ENCODE assay signal across 19 cellular contexts in the genomic region with DNA sequence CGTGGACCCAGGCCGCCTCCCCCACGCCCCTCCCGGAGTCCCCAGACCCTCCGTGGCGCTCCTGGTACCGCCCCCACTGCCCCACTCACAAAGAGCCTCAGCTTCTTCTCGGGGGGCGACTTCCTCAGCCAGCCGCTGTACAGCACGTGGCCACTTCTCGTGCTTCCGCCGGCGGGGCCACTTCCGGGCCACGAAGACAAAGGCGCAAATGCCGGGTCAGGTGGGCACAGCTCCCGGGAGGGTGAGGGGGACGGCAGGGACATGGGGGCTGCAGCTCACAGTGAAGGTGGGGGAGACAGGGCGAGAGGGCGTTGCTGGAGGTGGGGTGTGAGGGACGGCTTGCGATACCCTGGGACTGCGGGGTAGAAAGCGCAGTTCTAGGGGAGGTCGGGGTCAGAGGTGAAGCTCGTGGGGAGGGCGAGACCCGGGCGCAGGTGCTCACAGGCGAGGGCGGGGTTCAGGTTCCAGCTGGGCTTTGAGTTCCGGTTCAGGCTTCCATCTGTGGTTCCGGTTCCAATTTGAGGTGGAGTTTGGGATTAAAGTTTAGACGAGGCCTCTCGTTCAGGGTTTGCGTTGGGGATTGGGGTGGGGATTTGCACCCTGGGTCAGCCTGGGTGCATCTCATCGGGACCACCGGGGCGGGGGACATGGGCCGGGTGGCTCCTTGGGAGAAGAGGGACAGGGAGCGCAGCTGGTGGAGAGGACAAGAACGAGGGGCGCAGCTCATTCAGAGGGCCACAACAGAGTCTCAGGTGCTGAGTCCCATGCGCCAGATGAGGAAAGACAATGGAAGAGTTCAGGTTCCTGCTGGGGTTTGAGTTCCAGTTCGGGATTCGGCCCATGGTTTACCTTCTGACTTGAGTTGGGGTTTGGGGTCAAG. TPM values are rescaled to one million over a fixed set of nuclear protein-coding genes. Genes with fewer than 3 reads are reported as not detected.
DNase-seq lines count a peak whose midpoint lies in the region; ATAC-seq, FAIRE-seq and TF ChIP-seq lines count a peak whose summit lies in the region.
"Had no signal": no experiment of that assay in that cellular context is flagged by ENCODE, and none has a peak within 500 bp of the region (broad histone marks: within the 10 kb centered on the region; RNA-seq: fewer than 3 reads in every experiment).

A gene with protein sequence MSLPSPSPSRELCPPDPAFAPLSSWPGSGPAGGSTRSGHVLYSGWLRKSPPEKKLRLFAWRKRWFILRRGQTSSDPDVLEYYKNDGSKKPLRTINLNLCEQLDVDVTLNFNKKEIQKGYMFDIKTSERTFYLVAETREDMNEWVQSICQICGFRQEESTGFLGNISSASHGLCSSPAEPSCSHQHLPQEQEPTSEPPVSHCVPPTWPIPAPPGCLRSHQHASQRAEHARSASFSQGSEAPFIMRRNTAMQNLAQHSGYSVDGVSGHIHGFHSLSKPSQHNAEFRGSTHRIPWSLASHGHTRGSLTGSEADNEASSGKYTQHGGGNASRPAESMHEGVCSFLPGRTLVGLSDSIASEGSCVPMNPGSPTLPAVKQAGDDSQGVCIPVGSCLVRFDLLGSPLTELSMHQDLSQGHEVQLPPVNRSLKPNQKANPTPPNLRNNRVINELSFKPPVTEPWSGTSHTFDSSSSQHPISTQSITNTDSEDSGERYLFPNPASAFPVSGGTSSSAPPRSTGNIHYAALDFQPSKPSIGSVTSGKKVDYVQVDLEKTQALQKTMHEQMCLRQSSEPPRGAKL (minus strand): TSS at position 371 of the 880 bp plus-strand sequence. CDS start 108 bp downstream, at position 263.

- no peaks in the 10 kb centered on the region for H3K36me3 ChIP-seq in K562 (ENCODE audit: control insufficient read depth, insufficient read depth, low read length)
- H3K36me3 ChIP-seq in iPS-20b (ENCODE audit: insufficient read depth, low read depth, low read length): no peaks in the 10 kb centered on the region
- H3K36me3 ChIP-seq in heart right ventricle: no peaks in the 10 kb centered on the region
- H3K36me3 ChIP-seq: BLaER1 treated with 17β-estradiol and CSF1 and Interleukin-3, amounts not matched to agents 10 nM and 100 nM; SJCRH30 had no signal

- FAIRE-seq in K562 (lab: Jason Lieb, UNC): no peak
- FAIRE-seq: A204.1, G401.6 had no signal

- in situ Hi-C loops in K562 (cut with MboI): no loop called here

- TF ChIP-seq POLR2A in K562 (conservative IDR thresholded peaks at IDR 0.05): no peak

- H3K79me2 ChIP-seq in K562 (ENCODE audit: control insufficient read depth, insufficient read depth, low read length): no peaks in the 10 kb centered on the region

- TF ChIP-seq CTCF in K562 (IDR thresholded peaks at IDR 0.05 in 2 of 3, conservative IDR thresholded peaks at IDR 0.05 in 1 of 3; ENCODE audit: insufficient read depth in 2 of 3, low read depth in 1 of 3, low read length in 3 of 3): no peak
- no peak for TF ChIP-seq CTCF in heart right ventricle (IDR thresholded peaks at IDR 0.05)
- TF ChIP-seq CTCF in foreskin keratinocyte (conservative IDR thresholded peaks at IDR 0.05): no peak

- H3K4me3 Mint-ChIP-seq in stimulated activated naive CD8-positive, alpha-beta T cell treated with anti-CD3 and anti-CD28 coated beads, Interleukin-15, amount 100 ng/mL, for 72 hours: peak within 1 kb of the TSS in 1 of 2 donors; percentile 32
- H3K4me3 Mint-ChIP-seq: CD8-positive, alpha-beta memory T cell had no signal

- peak within 1 kb of the TSS; percentile 68 for H2AFZ ChIP-seq in K562 (ENCODE audit: low read depth, low read length)

- peak within 1 kb of the TSS in 1 of 2 donors; percentile 42 for H3K27ac Mint-ChIP-seq in stimulated activated naive CD8-positive, alpha-beta T cell treated with anti-CD3 and anti-CD28 coated beads, Interleukin-15, amount 100 ng/mL, for 72 hours
- H3K27ac Mint-ChIP-seq: CD8-positive, alpha-beta memory T cell had no signal

- H3K9me3 Mint-ChIP-seq in stimulated activated naive CD8-positive, alpha-beta T cell treated with anti-CD3 and anti-CD28 coated beads, Interleukin-15, amount 100 ng/mL, for 72 hours: peaks cover 25 to 28% of the 10 kb centered on the region in 2 donors

- H3K9me3 ChIP-seq in K562 (replicated peaks; ENCODE audit: control insufficient read depth, insufficient read depth, low read depth, low read length) (no peaks in the 10 kb centered on the region), iPS-20b (ENCODE audit: insufficient read depth, low read depth, low read length) (no peaks in the 10 kb centered on the region; the same call in 1 of the 2 replicates), heart right ventricle (peaks cover 0 to 18% (median 0%) of the 10 kb centered on the region in 11 donors)
- H3K9me3 ChIP-seq: SJCRH30 had no signal

- CTCF ChIA-PET in K562 (lab: Yijun Ruan, JAX; ENCODE audit: low intra/inter-chr PET ratio): no interaction called here

- intact Hi-C loops in K562 (cut with micrococcal nuclease) (no loop called here), heart right ventricle (cut with DNase I) (no loop called here)

- no peaks in the 10 kb centered on the region for H4K20me1 ChIP-seq in K562 (replicated peaks; ENCODE audit: control insufficient read depth, insufficient read depth, low read length)
- H4K20me1 ChIP-seq: BLaER1 treated with 17β-estradiol and CSF1 and Interleukin-3, amounts not matched to agents 10 nM and 100 nM had no signal

- no peak for TF ChIP-seq EP300 in K562 (IDR thresholded peaks at IDR 0.05; ENCODE audit: low read length)

- POLR2A ChIA-PET in K562 (lab: Yijun Ruan, JAX): no interaction called here

- no peak within 1 kb of the TSS; the same call in 1 of the 2 replicates for H3K4me2 ChIP-seq in K562 (ENCODE audit: insufficient read depth, low read length)
- H3K4me2 ChIP-seq: BLaER1 treated with 17β-estradiol and CSF1 and Interleukin-3, amounts not matched to agents 10 nM and 100 nM had no signal

- DNase-seq in stimulated activated naive CD8-positive, alpha-beta T cell treated with anti-CD3 and anti-CD28 coated beads, Interleukin-15, amount 100 ng/mL, for 72 hours: no peak
- DNase-seq in stimulated activated naive CD8-positive, alpha-beta T cell treated with anti-CD3 and anti-CD28 coated beads, Interleukin-15, Interleukin-2, amounts not matched to agents 100 U/mL and 50 U/mL, for 24 hours: no peak
- DNase-seq in K562 (ENCODE audit: extremely low read depth in 1 of 4, low spot score in 3 of 4) (no peak), heart right ventricle (no peak), cerebellar nuclear complex (lab: John Stamatoyannopoulos, UW) (no peak), foreskin keratinocyte (no peak)
- no peak for DNase-seq in activated CD4-positive, CD25-positive, alpha-beta regulatory T cell (lab: John Stamatoyannopoulos, UW)
- DNase-seq: CD8-positive, alpha-beta memory T cell; DMS79 treated with DMSO at 0.1 percent for 48 hours; NCI-H1930; NCI-H2171; NCI-H510A; NCI-H774; RPMI8226; SJCRH30 had no signal

- H3K9ac ChIP-seq in K562 (ENCODE audit: insufficient read depth in 1 of 2, low read depth in 2 of 2, low read length in 2 of 2): peak within 1 kb of the TSS in 1 of 2 experiments; percentile 35; a peak in 1 of 4 replicates
- no peak within 1 kb of the TSS for H3K9ac ChIP-seq in iPS-20b (ENCODE audit: low read depth, low read length)
- H3K9ac ChIP-seq: BLaER1 treated with 17β-estradiol and CSF1 and Interleukin-3, amounts not matched to agents 10 nM and 100 nM had no signal

- WGBS in K562 (ENCODE audit: insufficient coverage, low coverage, missing lambda C conversion rate): 19% methylated on average over 41 of the region's 49 CpGs
- 62 to 71% methylated on average over 48 to 49 of the region's 49 CpGs for WGBS in heart right ventricle, 2 donors

- H3K27me3 Mint-ChIP-seq in stimulated activated naive CD8-positive, alpha-beta T cell treated with anti-CD3 and anti-CD28 coated beads, Interleukin-15, amount 100 ng/mL, for 72 hours: peaks cover 42% of the 10 kb centered on the region

- H3K27ac ChIP-seq in K562 (ENCODE audit: extremely low read depth, low read depth, low read length): no peak within 1 kb of the TSS
- H3K27ac ChIP-seq in iPS-20b (ENCODE audit: low read length): no peak within 1 kb of the TSS
- no peak within 1 kb of the TSS for H3K27ac ChIP-seq in heart right ventricle
- H3K27ac ChIP-seq in foreskin keratinocyte: no peak within 1 kb of the TSS
- H3K27ac ChIP-seq: BLaER1 treated with 17β-estradiol and CSF1 and Interleukin-3, amounts not matched to agents 10 nM and 100 nM; SJCRH30 had no signal

- H3K4me3 ChIP-seq in K562 (no peak within 1 kb of the TSS), iPS-20b (ENCODE audit: low read length) (peak within 1 kb of the TSS; percentile 58; the same call in 1 of the 2 replicates), heart right ventricle (no peak within 1 kb of the TSS)
- H3K4me3 ChIP-seq: BLaER1 treated with 17β-estradiol and CSF1 and Interleukin-3, amounts not matched to agents 10 nM and 100 nM; SJCRH30 had no signal

- peaks cover 0 to 11% of the 10 kb centered on the region in 2 experiments; a peak in 2 of 5 replicates for H3K4me1 ChIP-seq in K562 (replicated peaks in 1 of 2; ENCODE audit: control insufficient read depth in 2 of 2, insufficient read depth in 2 of 2, low read length in 2 of 2)
- no peaks in the 10 kb centered on the region for H3K4me1 ChIP-seq in iPS-20b (ENCODE audit: insufficient read depth, low read length)
- H3K4me1 ChIP-seq in heart right ventricle: no peaks in the 10 kb centered on the region
- no peaks in the 10 kb centered on the region for H3K4me1 ChIP-seq in foreskin keratinocyte
- H3K4me1 ChIP-seq: BLaER1 treated with 17β-estradiol and CSF1 and Interleukin-3, amounts not matched to agents 10 nM and 100 nM; SJCRH30 had no signal

- no peak for TF ChIP-seq RAD21 in K562 (CRISPR knock-in tag; conservative IDR thresholded peaks at IDR 0.05 in 1 of 2, IDR thresholded peaks at IDR 0.05 in 1 of 2)

- no peaks in the 10 kb centered on the region for H3K9me1 ChIP-seq in K562 (ENCODE audit: control insufficient read depth, insufficient read depth, low read length)

- ATAC-seq in stimulated activated naive CD8-positive, alpha-beta T cell treated with anti-CD3 and anti-CD28 coated beads, Interleukin-15, amount 100 ng/mL, for 72 hours: peak; percentile 42
- no peak for ATAC-seq in stimulated activated naive CD8-positive, alpha-beta T cell treated with anti-CD3 and anti-CD28 coated beads, Interleukin-15, Interleukin-2, amounts not matched to agents 100 U/mL and 50 U/mL, for 24 hours
- no peak; the same call in 2 of the 3 replicates for ATAC-seq in K562
- ATAC-seq in heart right ventricle: no peak
- ATAC-seq in foreskin keratinocyte: no peak

- BruUV-seq in K562 (replicated peaks; lab: Mats Ljungman, UMichigan): no TSS peak

- no peaks in the 10 kb centered on the region for H3K4me1 Mint-ChIP-seq in stimulated activated naive CD8-positive, alpha-beta T cell treated with anti-CD3 and anti-CD28 coated beads, Interleukin-15, amount 100 ng/mL, for 72 hours
- H3K4me1 Mint-ChIP-seq: CD8-positive, alpha-beta memory T cell had no signal

- H3K27me3 ChIP-seq in K562 (ENCODE audit: control insufficient read depth in 2 of 2, insufficient read depth in 2 of 2, low read length in 2 of 2): peaks cover 3 to 30% of the 10 kb centered on the region in 2 experiments; a peak in 3 of 5 replicates
- H3K27me3 ChIP-seq in iPS-20b (ENCODE audit: insufficient read depth, low read length): peaks cover 45% of the 10 kb centered on the region
- peaks cover 0 to 59% (median 41%) of the 10 kb centered on the region in 7 donors for H3K27me3 ChIP-seq in heart right ventricle
- H3K27me3 ChIP-seq in foreskin keratinocyte: no peaks in the 10 kb centered on the region
- H3K27me3 ChIP-seq: BLaER1 treated with 17β-estradiol and CSF1 and Interleukin-3, amounts not matched to agents 10 nM and 100 nM; SJCRH30 had no signal

RNA-seq across cellular contexts. Expression of the gene that starts here (rescaled TPM):
- total RNA-seq in K562 (2011; cell fraction: chromatin; rRNA removed; ENCODE audit: low replicate concordance): 0.16 TPM in 1 of 2 replicates, not detected in the other
- total RNA-seq in K562 (2011; cell fraction: nucleolus; rRNA removed): not detected in 2 replicates
- total RNA-seq in K562 (2011; cell fraction: nucleoplasm; rRNA removed): 0.23 and 0.44 TPM in 2 replicates
- total RNA-seq in K562 (2014; rRNA removed): not detected in 2 replicates
- not detected in 2 replicates for total RNA-seq in K562 (2014; rRNA removed; fragmentation: Illumina TruSeq; extraction: Trizol)
- total RNA-seq in K562 (2015; rRNA removed; fragmentation: Illumina TruSeq; extraction: Trizol): 0.11 TPM in 1 of 2 replicates, not detected in the other
- 0.25 TPM in 1 of 2 replicates, not detected in the other for total RNA-seq in K562 (2021)
- not detected in 2 replicates for polyA plus RNA-seq in K562 (2011; rRNA removed)
- 0.06 TPM in 1 of 2 replicates, not detected in the other for polyA plus RNA-seq in K562 (2011; cell fraction: cytosol; rRNA removed)
- polyA plus RNA-seq in K562 (2011; cell fraction: nucleus; rRNA removed): 0.06 and 0.14 TPM in 2 replicates
- polyA plus RNA-seq in K562 (2012): 0.07 and 0.10 TPM in 2 replicates
- polyA plus RNA-seq in K562 (2014; fragmentation: Illumina TruSeq; extraction: Trizol): 0.04 and 0.06 TPM in 2 replicates
- under 1 TPM in 1 of 2 experiments, not detected in 1; 0.04 TPM for polyA plus RNA-seq in K562 (2014; fragmentation: Nextera tagmentation; extraction: Ambion mirVana)
- polyA plus RNA-seq in K562 (2014; rRNA removed): 0.16 TPM in 1 of 2 replicates, not detected in the other
- polyA minus RNA-seq in K562 (2011; rRNA and poly(A)+ RNA removed): 0.12 TPM in 1 of 2 replicates, not detected in the other
- not detected in 2 replicates for polyA minus RNA-seq in K562 (2011; cell fraction: cytosol; rRNA and poly(A)+ RNA removed)
- not detected in 2 replicates for polyA minus RNA-seq in K562 (2011; cell fraction: nucleus; rRNA and poly(A)+ RNA removed)
- total RNA-seq in heart right ventricle: not detected
- polyA plus RNA-seq in heart right ventricle: not detected
- total RNA-seq in foreskin keratinocyte: not detected in 2 replicates
- polyA plus RNA-seq in foreskin keratinocyte: not detected in 2 replicates
- total RNA-seq: CD8-positive, alpha-beta memory T cell; SJCRH30 had no signal
- polyA plus RNA-seq: CD8-positive, alpha-beta memory T cell had no signal
